In the genomic region with DNA sequence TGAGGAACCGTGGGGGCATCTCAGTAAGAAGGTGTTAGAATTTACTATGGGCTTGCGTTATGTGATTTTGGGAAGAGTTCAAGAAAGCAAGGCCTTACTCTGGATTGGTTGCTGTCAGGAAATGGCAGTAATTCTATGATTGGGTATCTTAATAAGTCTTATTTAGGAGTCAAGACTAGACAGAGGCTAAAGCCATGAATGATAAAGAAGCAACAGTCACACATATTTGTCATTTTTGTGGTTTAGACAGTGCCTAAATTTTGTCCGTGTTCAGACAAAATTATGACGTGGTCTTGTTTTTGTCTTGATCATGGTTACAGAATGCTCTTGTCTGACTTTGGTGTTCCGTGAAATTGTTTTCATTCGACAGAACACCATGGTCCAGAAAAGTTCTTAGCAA, we compare ENCODE assay signal across 8 cellular contexts. TPM values are rescaled to one million over a fixed set of nuclear protein-coding genes. Genes with fewer than 3 reads are reported as not detected.
DNase-seq lines count a peak whose midpoint lies in the region; ATAC-seq and TF ChIP-seq lines count a peak whose summit lies in the region.

No MANE protein-coding gene starts in this region.

- ATAC-seq in gastrocnemius medialis (no peak), HG03097 (IDR thresholded peaks at IDR 0.05; ENCODE audit: low FRiP score, unreplicated experiment) (no peak), HG03025 (IDR thresholded peaks at IDR 0.05; ENCODE audit: low FRiP score, unreplicated experiment) (no peak), HG02973 (IDR thresholded peaks at IDR 0.05; ENCODE audit: unreplicated experiment) (no peak)

- H3K9me2 ChIP-seq in SU-DHL-6 (replicated peaks; ENCODE audit: insufficient read depth, low read length) = no peaks in the 10 kb centered on the region

- H3F3A ChIP-seq in SU-DHL-6 (ENCODE audit: insufficient read depth) = no peaks in the 10 kb centered on the region; the same call in 1 of the 2 replicates

- H3K4me3 ChIP-seq in SU-DHL-6 (ENCODE audit: insufficient read depth, low read length, poor library complexity, severe bottlenecking) = peak overlapping the region; percentile 84
- no peak overlapping the region for H3K4me3 ChIP-seq in fibroblast of lung (replicated peaks in 1 of 4; ENCODE audit: control extremely low read depth in 1 of 4, insufficient read depth in 1 of 4, low read depth in 3 of 4, low read length in 4 of 4)
- H3K4me3 ChIP-seq in gastrocnemius medialis = peak overlapping the region; percentile 68 to 88 (median 81)

- H3K9ac ChIP-seq in SU-DHL-6 (ENCODE audit: low read length) = peak overlapping the region; percentile 81
- H3K9ac ChIP-seq in fibroblast of lung (ENCODE audit: insufficient read depth, low read length) = no peak overlapping the region

- H4K20me1 ChIP-seq in SU-DHL-6 (ENCODE audit: low read depth, low read length) = no peaks in the 10 kb centered on the region
- H4K20me1 ChIP-seq in fibroblast of lung (ENCODE audit: control insufficient read depth, extremely low read depth, insufficient read depth, low read length) = no peaks in the 10 kb centered on the region

- TF ChIP-seq CTCF in SU-DHL-6 (IDR thresholded peaks at IDR 0.05; ENCODE audit: insufficient read depth, low read length, poor library complexity, severe bottlenecking) = no peak
- no peak for TF ChIP-seq CTCF in fibroblast of lung (conservative IDR thresholded peaks at IDR 0.05 in 1 of 2, IDR thresholded peaks at IDR 0.05 in 1 of 2; ENCODE audit: low read depth in 1 of 2, low read length in 2 of 2)
- TF ChIP-seq CTCF in gastrocnemius medialis (IDR thresholded peaks at IDR 0.05 in 4 of 5, conservative IDR thresholded peaks at IDR 0.05 in 1 of 5) = no peak

- no peak for TF ChIP-seq POLR2A in gastrocnemius medialis (IDR thresholded peaks at IDR 0.05)

- intact Hi-C loops in gastrocnemius medialis (cut with DNase I; ENCODE audit: low total_unique reads) = loop anchor here (10.0 kb wide), 1 partner anchor 875 kb away; a partner anchor contains a TSS

- H3K27me3 ChIP-seq in SU-DHL-6 (ENCODE audit: low read length) (no peaks in the 10 kb centered on the region), fibroblast of lung (ENCODE audit: control insufficient read depth, insufficient read depth, low read length) (no peaks in the 10 kb centered on the region), gastrocnemius medialis (no peaks in the 10 kb centered on the region)

- DNase-seq in EL (peak; percentile 81), fibroblast of lung (ENCODE audit: low read depth in 2 of 2) (peak; percentile 2 to 70), gastrocnemius medialis (no peak), RPMI8226 (no peak)

- H3K4me1 ChIP-seq in fibroblast of lung (ENCODE audit: control insufficient read depth, extremely low read depth, insufficient read depth, low read length) (no peaks in the 10 kb centered on the region), gastrocnemius medialis (peaks cover 25 to 29% of the 10 kb centered on the region in 2 donors)

- H3K27ac ChIP-seq in SU-DHL-6 (ENCODE audit: low read depth, low read length) (no peak overlapping the region), fibroblast of lung (ENCODE audit: insufficient read depth, low read length) (no peak overlapping the region), gastrocnemius medialis (peak overlapping the region; percentile 95 to 99 (median 96))

- H3K4me2 ChIP-seq in SU-DHL-6 (ENCODE audit: low read depth, low read length, poor library complexity, severe bottlenecking) (peak overlapping the region; percentile 95), fibroblast of lung (ENCODE audit: extremely low read depth, insufficient read depth, low read length) (peak overlapping the region; percentile 92)

- no peaks in the 10 kb centered on the region; the same call in 1 of the 2 replicates for H3K79me2 ChIP-seq in SU-DHL-6 (ENCODE audit: insufficient read depth, low read length)
- no peaks in the 10 kb centered on the region for H3K79me2 ChIP-seq in fibroblast of lung (ENCODE audit: control insufficient read depth, insufficient read depth, low read length)

- in situ Hi-C loops in gastrocnemius medialis (cut with MboI; ENCODE audit: low sequenced_read_pairs in 4 of 4) = loop anchor here in 2 of 4 donors (10.0 to 25.0 kb wide), 3 partner anchors 55 to 582 kb away; a partner anchor contains a TSS

- H3K9me3 ChIP-seq in SU-DHL-6 (ENCODE audit: insufficient read depth, low read length) = no peaks in the 10 kb centered on the region
- no peaks in the 10 kb centered on the region for H3K9me3 ChIP-seq in fibroblast of lung (ENCODE audit: control insufficient read depth, insufficient read depth, low read depth, low read length)
- no peaks in the 10 kb centered on the region for H3K9me3 ChIP-seq in gastrocnemius medialis

- H2AFZ ChIP-seq in SU-DHL-6 (ENCODE audit: low read depth, low read length, severe bottlenecking) = peak overlapping the region; percentile 98
- peak overlapping the region; percentile 87 for H2AFZ ChIP-seq in fibroblast of lung (ENCODE audit: low read length)

- H3K36me3 ChIP-seq in SU-DHL-6 (ENCODE audit: low read length) (no peaks in the 10 kb centered on the region), fibroblast of lung (ENCODE audit: control insufficient read depth, insufficient read depth, low read length) (no peaks in the 10 kb centered on the region), gastrocnemius medialis (no peaks in the 10 kb centered on the region)

RNA-seq across cellular contexts. Expression of a gene that starts 0.9 kb away (rescaled TPM):
- total RNA-seq in fibroblast of lung (4.6 and 6.4 TPM in 2 replicates), gastrocnemius medialis (10 to 100 TPM in 2 of 4 donors, 1 to 10 TPM in 2; 6.9 to 18.0 (median 9.8) TPM)
- 1.5 and 2.6 TPM in 2 replicates for polyA plus RNA-seq in fibroblast of lung
- 0.76 and 1.0 TPM in 2 replicates for polyA plus RNA-seq in fibroblast of lung (2012)
- polyA minus RNA-seq in fibroblast of lung (ENCODE audit: low replicate concordance) = 0.30 and 1.0 TPM in 2 replicates

Comparison
In these comparisons a context has a peak if more than half of its experiments do, and no peak if none do; other contexts are left out.
1. DNase-seq: peak in EL (single experiment) and fibroblast of lung (2 of 2); none in gastrocnemius medialis (0 of 2) and RPMI8226 (single experiment).
2. H3K27ac ChIP-seq: peak in gastrocnemius medialis (4 of 4); none in SU-DHL-6 (single experiment) and fibroblast of lung (single experiment).
3. H3K4me3 ChIP-seq: peak in SU-DHL-6 (single experiment) and gastrocnemius medialis (4 of 4); none in fibroblast of lung (0 of 4).